ENCODE assay signal across 1 cellular context in the genomic region with DNA sequence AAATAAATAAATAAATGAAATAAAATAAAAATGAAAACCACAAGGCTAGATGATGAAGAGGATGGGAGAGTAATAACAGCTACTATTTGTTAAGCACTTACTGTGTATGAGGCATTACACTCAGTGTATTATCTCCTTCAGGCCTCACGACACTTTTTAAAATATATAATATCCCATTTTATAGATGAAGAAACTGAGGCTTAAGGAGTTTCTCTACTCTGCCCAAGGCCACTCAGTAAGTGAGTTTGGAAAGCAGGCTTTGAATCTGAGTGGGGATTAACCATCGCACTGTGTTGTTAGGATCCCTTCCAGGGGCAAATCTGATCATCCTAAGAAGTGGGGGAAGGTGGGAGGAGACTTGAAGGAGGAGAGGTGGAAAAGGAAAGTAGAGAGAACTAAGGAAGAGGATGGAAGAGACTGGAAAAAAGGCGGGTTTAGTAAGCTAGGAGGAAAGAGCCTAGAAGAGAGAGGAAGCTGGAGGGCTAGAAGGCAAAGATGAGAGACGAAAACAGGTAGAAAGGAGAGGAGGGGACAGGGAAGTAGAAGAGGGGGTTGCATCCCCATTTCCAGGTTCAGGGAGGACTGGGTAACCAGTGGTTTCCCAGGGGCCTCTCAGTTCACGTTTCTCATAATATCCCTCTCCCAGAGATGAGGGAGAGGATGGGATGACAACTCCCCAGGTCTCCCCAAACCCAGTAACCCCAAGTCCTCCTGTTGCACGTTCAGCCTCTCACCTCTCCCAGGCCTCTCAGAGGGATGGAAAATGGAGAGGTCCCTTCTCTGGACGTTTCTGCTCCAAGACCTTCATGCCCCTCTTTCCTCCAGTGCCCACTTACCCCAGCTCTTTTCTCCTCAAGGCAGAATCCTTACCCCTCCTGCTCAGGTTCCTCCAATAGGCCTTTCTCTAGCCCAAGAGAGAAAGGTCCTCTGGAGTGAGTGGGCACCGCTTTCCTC.
TF ChIP-seq lines count a peak whose summit lies in the region.

No MANE protein-coding gene starts in this region.

TF ChIP-seq in HCT116, 20 proteins besides CTCF, POLR2A, EP300 and RAD21:
- no peak for TF ChIP-seq EZH2 (IDR thresholded peaks at IDR 0.05)
